In genomic region chr12:67042697-67043131, GRCh38 we compare ENCODE assay signal across 10 cellular contexts.
A peak's percentile ranks its signal among the peaks of the same experiment; 100 is the strongest.
DNase-seq lines count a peak whose midpoint lies in the region; ATAC-seq and TF ChIP-seq lines count a peak whose summit lies in the region.
"Had no signal": no experiment of that assay in that cellular context is flagged by ENCODE, and none has a peak within 500 bp of the region (broad histone marks: within the 10 kb centered on the region; RNA-seq: fewer than 3 reads in every experiment).

No MANE protein-coding gene starts in this region.

- in situ Hi-C loops in astrocyte of the spinal cord (cut with HindIII; ENCODE audit: low sequenced_read_pairs): no loop called here

- H3K27ac ChIP-seq in mesodermal cell (ENCODE audit: low read depth, low read length, severe bottlenecking): peak overlapping the region; percentile 55
- H3K27ac ChIP-seq: SK-N-MC had no signal

- no peak overlapping the region for H3K4me3 Mint-ChIP-seq in activated T-cell treated with anti-CD3 and anti-CD28 coated beads, Interleukin-2, amount 50 U/mL, for 72 hours
- H3K4me3 Mint-ChIP-seq: activated T-helper 17 cell treated with anti-CD3 and anti-CD28 coated beads, Interleukin-2, amount 50 U/mL, for 72 hours had no signal

- peaks cover 25% of the 10 kb centered on the region for H3K4me1 ChIP-seq in mesodermal cell (ENCODE audit: control insufficient read depth, insufficient read depth, low read length, poor library complexity, severe bottlenecking)

- no peaks in the 10 kb centered on the region for H3K36me3 ChIP-seq in mesodermal cell (ENCODE audit: control insufficient read depth, insufficient read depth, low read length)

- TF ChIP-seq CTCF in astrocyte of the spinal cord (IDR thresholded peaks at IDR 0.05; ENCODE audit: low read depth, low read length): no peak

- H3K4me3 ChIP-seq in astrocyte of the spinal cord (ENCODE audit: low read depth, low read length) (no peak overlapping the region), mesodermal cell (ENCODE audit: extremely low read depth, insufficient read depth, low read length, poor library complexity, severe bottlenecking) (no peak overlapping the region)
- H3K4me3 ChIP-seq: SK-N-MC had no signal

- H3K9me3 Mint-ChIP-seq in activated T-cell treated with anti-CD3 and anti-CD28 coated beads, Interleukin-2, amount 50 U/mL, for 72 hours: no peaks in the 10 kb centered on the region
- H3K9me3 Mint-ChIP-seq: activated T-helper 17 cell treated with anti-CD3 and anti-CD28 coated beads, Interleukin-2, amount 50 U/mL, for 72 hours had no signal

- no peaks in the 10 kb centered on the region for H3K27me3 Mint-ChIP-seq in activated T-cell treated with anti-CD3 and anti-CD28 coated beads, Interleukin-2, amount 50 U/mL, for 72 hours (ENCODE audit: low read depth)

- H3K4me1 Mint-ChIP-seq in activated T-cell treated with anti-CD3 and anti-CD28 coated beads, Interleukin-2, amount 50 U/mL, for 72 hours (ENCODE audit: low read depth): no peaks in the 10 kb centered on the region
- H3K4me1 Mint-ChIP-seq: activated T-helper 17 cell treated with anti-CD3 and anti-CD28 coated beads, Interleukin-2, amount 50 U/mL, for 72 hours had no signal

- no peaks in the 10 kb centered on the region for H3K9me3 ChIP-seq in mesodermal cell (ENCODE audit: control insufficient read depth, low read length)

- no peak overlapping the region for H3K27ac Mint-ChIP-seq in activated T-cell treated with anti-CD3 and anti-CD28 coated beads, Interleukin-2, amount 50 U/mL, for 72 hours
- H3K27ac Mint-ChIP-seq: activated T-helper 17 cell treated with anti-CD3 and anti-CD28 coated beads, Interleukin-2, amount 50 U/mL, for 72 hours had no signal

- ATAC-seq in HG03159 (IDR thresholded peaks at IDR 0.05; ENCODE audit: unreplicated experiment) (no peak), HG03039 (IDR thresholded peaks at IDR 0.05; ENCODE audit: unreplicated experiment) (no peak)
- no peak for ATAC-seq in activated T-cell treated with anti-CD3 and anti-CD28 coated beads, Interleukin-2, amount 50 U/mL, for 72 hours (replicated peaks in 1 of 2)
- ATAC-seq: activated T-helper 17 cell treated with anti-CD3 and anti-CD28 coated beads, Interleukin-2, amount 50 U/mL, for 72 hours had no signal

- WGBS in mesodermal cell (ENCODE audit: insufficient coverage in 2 of 2), 2 experiments: 89 to 90% methylated on average over 2 of the region's 2 CpGs

- DNase-seq in EH (ENCODE audit: low read depth): peak; percentile 40
- peak; percentile 42 for DNase-seq in NCI-H2081 treated with DMSO at 0.1 percent for 48 hours (lab: John Stamatoyannopoulos, UW)
- peak; percentile 35 for DNase-seq in astrocyte of the spinal cord (ENCODE audit: low read depth, low spot score)
- DNase-seq in T-helper 2 cell: no peak
- no peak for DNase-seq in activated T-cell treated with anti-CD3 and anti-CD28 coated beads, Interleukin-2, amount 50 U/mL, for 72 hours

- H3K36me3 Mint-ChIP-seq in activated T-cell treated with anti-CD3 and anti-CD28 coated beads, Interleukin-2, amount 50 U/mL, for 72 hours (ENCODE audit: insufficient read depth in 2 of 2): no peaks in the 10 kb centered on the region

Comparison
In these comparisons a context has a peak if more than half of its experiments do, and no peak if none do; other contexts are left out.
1. DNase-seq: peak in EH (single experiment), NCI-H2081 treated with DMSO at 0.1 percent for 48 hours (single experiment) and astrocyte of the spinal cord (single experiment); none in T-helper 2 cell (0 of 5) and activated T-cell treated with anti-CD3 and anti-CD28 coated beads, Interleukin-2, amount 50 U/mL, for 72 hours (0 of 2).